Comparison of ENCODE assay signal across 9 cellular contexts in the genomic region with DNA sequence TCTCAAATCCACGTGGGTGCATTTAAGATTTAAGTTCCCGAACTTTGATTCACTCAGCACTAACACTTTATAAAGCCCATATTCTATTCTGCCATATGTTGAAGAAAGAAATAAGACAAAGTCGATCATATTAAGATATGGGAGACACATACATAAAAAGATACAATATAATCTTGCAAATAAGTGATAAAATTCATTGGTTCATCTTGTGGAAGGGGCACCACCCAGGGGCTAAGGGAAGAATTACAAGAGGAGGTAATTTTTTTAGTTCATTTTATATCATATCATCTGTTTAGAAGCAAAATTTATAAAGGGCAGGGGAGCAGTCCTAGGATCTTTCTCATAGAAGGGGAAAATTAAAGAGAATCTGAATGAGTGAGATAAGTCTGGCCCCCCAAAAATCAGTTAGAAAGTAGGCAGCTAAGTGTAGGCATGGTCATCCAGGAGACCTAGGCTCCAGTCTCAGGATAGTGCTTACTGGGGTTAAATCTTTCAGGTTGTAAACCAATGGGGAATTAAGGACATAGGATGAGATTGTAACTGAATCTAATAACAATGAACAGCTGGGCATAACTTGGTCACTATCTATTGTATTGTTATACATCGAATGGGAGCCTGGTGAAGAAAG.
DNase-seq lines count a peak whose midpoint lies in the region; ATAC-seq and TF ChIP-seq lines count a peak whose summit lies in the region.
"Had no signal": no experiment of that assay in that cellular context is flagged by ENCODE, and none has a peak within 500 bp of the region (broad histone marks: within the 10 kb centered on the region; RNA-seq: fewer than 3 reads in every experiment).

No MANE protein-coding gene starts in this region.

- H3K9me3 ChIP-seq in aorta (ENCODE audit: control insufficient read depth, low read length): no peaks in the 10 kb centered on the region
- H3K9me3 ChIP-seq: MG63 had no signal

- DNase-seq in AG10803 (ENCODE audit: low read depth): peak; percentile 10
- peak; percentile 12 for DNase-seq in T1000 (lab: John Stamatoyannopoulos, UW)
- peak; percentile 26 for DNase-seq in iPS-NIHi11 (ENCODE audit: low spot score)
- DNase-seq in SIG-M5 (lab: John Stamatoyannopoulos, UW): no peak
- DNase-seq in NCI-H1048 (lab: John Stamatoyannopoulos, UW): no peak
- DNase-seq in aorta: no peak
- DNase-seq: MG63 had no signal

- WGBS in aorta, 2 donors: 66 to 70% methylated on average over 4 of the region's 4 CpGs

- no peaks in the 10 kb centered on the region for H3K27me3 ChIP-seq in aorta (ENCODE audit: control insufficient read depth in 1 of 2, insufficient read depth in 2 of 2, low read length in 1 of 2)
- H3K27me3 ChIP-seq: MG63 had no signal

- H3K4me1 ChIP-seq in aorta (ENCODE audit: control insufficient read depth in 1 of 2, insufficient read depth in 2 of 2, low read length in 2 of 2): peaks cover 4 to 5% of the 10 kb centered on the region in 2 donors

- TF ChIP-seq CTCF in AG10803 (conservative IDR thresholded peaks at IDR 0.05; ENCODE audit: low read length) (peak; percentile 58), GM12875 (IDR thresholded peaks at IDR 0.05; ENCODE audit: borderline replicate concordance, insufficient read depth, low read depth, low read length) (peak; percentile 11; the same call in 1 of the 2 replicates)

- H3K27ac ChIP-seq in aorta (ENCODE audit: low read depth in 1 of 2, low read length in 2 of 2): no peak overlapping the region

- no peaks in the 10 kb centered on the region for H3K36me3 ChIP-seq in aorta (ENCODE audit: control insufficient read depth in 1 of 2, insufficient read depth in 2 of 2, low read length in 1 of 2)
- H3K36me3 ChIP-seq: MG63 had no signal

- H3K4me3 ChIP-seq in AG10803 (ENCODE audit: low read length) (no peak overlapping the region), GM12875 (ENCODE audit: low read depth, low read length) (no peak overlapping the region), aorta (ENCODE audit: low read length in 2 of 2) (no peak overlapping the region)
- H3K4me3 ChIP-seq: MG63 had no signal

- intact Hi-C loops in aorta (cut with DNase I): no loop called here

- no peak for ATAC-seq in aorta (ENCODE audit: low FRiP score)
- ATAC-seq in GM21717 (IDR thresholded peaks at IDR 0.05; ENCODE audit: unreplicated experiment): no peak

Comparison
In these comparisons a context has a peak if more than half of its experiments do, and no peak if none do; other contexts are left out.
1. DNase-seq: peak in AG10803 (single experiment), T1000 (single experiment) and iPS-NIHi11 (single experiment); none in SIG-M5 (single experiment), NCI-H1048 (single experiment) and aorta (0 of 2).